In the genomic region with DNA sequence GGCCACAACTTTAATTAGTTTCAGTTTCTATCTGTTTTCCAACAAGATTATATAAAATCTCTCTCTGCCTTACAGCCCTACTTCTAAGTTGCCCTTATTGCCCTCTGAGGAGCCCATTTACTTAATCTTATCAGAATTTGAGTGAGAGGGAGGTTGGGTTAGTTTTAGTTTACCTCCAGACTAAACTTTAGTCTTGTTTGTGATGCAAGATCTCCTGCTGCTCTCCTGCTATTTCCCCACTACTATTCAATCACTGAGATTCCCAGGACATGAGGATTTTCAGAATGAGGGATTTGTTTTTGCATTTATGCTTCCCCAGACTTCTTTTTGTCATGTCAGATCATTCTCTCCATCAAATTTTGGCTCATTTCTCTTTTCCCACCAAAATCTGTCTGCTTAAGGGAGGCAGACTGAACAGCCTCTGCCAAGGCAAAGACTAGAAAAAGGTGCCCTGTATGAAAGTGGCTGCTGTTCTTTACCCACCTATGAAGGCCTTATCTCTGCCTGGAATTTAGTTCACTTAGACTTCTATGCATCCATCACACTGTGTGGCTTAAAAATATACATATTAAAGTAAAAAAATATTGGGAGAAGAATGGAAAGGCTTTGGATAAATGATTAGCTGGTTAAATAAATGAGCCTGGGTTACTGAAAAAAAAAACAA, we compare ENCODE assay signal across 1 cellular context.
TF ChIP-seq lines count a peak whose summit lies in the region.

No MANE protein-coding gene starts in this region.

TF ChIP-seq in HepG2, 621 proteins besides CTCF, POLR2A, EP300 and RAD21 (continued from another document):
- TF ChIP-seq, protein P1, sequence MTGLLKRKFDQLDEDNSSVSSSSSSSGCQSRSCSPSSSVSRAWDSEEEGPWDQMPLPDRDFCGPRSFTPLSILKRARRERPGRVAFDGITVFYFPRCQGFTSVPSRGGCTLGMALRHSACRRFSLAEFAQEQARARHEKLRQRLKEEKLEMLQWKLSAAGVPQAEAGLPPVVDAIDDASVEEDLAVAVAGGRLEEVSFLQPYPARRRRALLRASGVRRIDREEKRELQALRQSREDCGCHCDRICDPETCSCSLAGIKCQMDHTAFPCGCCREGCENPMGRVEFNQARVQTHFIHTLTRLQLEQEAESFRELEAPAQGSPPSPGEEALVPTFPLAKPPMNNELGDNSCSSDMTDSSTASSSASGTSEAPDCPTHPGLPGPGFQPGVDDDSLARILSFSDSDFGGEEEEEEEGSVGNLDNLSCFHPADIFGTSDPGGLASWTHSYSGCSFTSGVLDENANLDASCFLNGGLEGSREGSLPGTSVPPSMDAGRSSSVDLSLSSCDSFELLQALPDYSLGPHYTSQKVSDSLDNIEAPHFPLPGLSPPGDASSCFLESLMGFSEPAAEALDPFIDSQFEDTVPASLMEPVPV (CRISPR knock-in tag; IDR thresholded peaks at IDR 0.05), result no peak
- no peak for TF ChIP-seq SOX5 (CRISPR knock-in tag; IDR thresholded peaks at IDR 0.05; ENCODE audit: borderline replicate concordance)
- no peak for TF ChIP-seq ZNF761 (CRISPR knock-in tag; conservative IDR thresholded peaks at IDR 0.05)
- no peak for TF ChIP-seq MXI1 (IDR thresholded peaks at IDR 0.05; ENCODE audit: borderline replicate concordance, low read depth, low read length)
- no peak for TF ChIP-seq GATAD2A (CRISPR knock-in tag; IDR thresholded peaks at IDR 0.05)
